ENCODE assay signal across 9 cellular contexts in the genomic region with DNA sequence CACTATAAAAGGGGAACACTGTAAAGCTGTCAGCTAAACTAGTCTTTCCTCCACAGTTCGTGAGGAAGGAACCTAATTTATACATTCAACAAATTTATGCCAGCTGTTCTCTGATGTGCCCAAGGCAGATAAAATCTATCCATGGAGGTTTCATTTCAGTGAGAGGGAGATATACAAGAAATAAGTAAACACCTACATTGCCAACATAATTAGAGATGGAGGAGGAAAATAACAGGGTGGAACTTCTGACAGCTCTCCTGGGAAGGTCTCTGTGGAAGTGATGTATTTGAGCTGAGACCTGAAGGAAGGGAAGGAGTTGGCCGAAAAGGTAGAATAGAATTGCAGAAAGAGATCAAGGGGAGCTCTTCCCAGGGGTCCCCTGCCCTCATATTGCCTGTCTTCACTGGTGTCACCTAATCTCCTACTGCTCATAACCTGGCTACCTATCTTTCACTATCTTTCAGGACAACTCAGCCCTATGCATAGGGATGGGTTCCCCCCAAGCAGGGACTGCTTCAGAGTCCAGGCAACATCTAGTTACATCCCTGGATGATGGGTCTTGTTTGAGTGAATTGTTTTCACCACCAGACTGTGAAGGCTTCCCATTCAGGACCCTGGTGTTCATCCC. TPM values are rescaled to one million over a fixed set of nuclear protein-coding genes. Genes with fewer than 3 reads are reported as not detected.
A peak's percentile ranks its signal among the peaks of the same experiment; 100 is the strongest.
DNase-seq lines count a peak whose midpoint lies in the region; ATAC-seq and TF ChIP-seq lines count a peak whose summit lies in the region.
"Had no signal": no experiment of that assay in that cellular context is flagged by ENCODE, and none has a peak within 500 bp of the region (broad histone marks: within the 10 kb centered on the region; RNA-seq: fewer than 3 reads in every experiment).

No MANE protein-coding gene starts in this region.

- peak overlapping the region in 1 of 2 donors; percentile 9 for H3K4me3 ChIP-seq in mucosa of rectum (ENCODE audit: low read length in 2 of 2)
- peak overlapping the region in 2 of 4 donors; percentile 5 to 22 for H3K4me3 ChIP-seq in tibial nerve

- ATAC-seq in GM21423 (IDR thresholded peaks at IDR 0.05; ENCODE audit: unreplicated experiment): no peak
- no peak for ATAC-seq in HG03354 (IDR thresholded peaks at IDR 0.05; ENCODE audit: poor library complexity, severe bottlenecking, unreplicated experiment)

- H3K9ac ChIP-seq in mucosa of rectum (ENCODE audit: low read depth in 1 of 2, low read length in 2 of 2): peak overlapping the region in 1 of 2 donors; percentile 32

- WGBS in tibial nerve, 2 donors: 41 to 43% methylated on average over 2 of the region's 2 CpGs

- no peak overlapping the region for H3K4me3 Mint-ChIP-seq in activated naive CD4-positive, alpha-beta T cell treated with anti-CD3 and anti-CD28 coated beads, Interleukin-2, amount 10 ng/mL, durations not matched to agents 7 days and 5 days
- peak overlapping the region; percentile 39 for H3K4me3 Mint-ChIP-seq in activated T-helper 2 cell treated with anti-CD3 and anti-CD28 coated beads, Interferon-gamma antibody, Interleukin-2, Interleukin-4, amounts not matched to agents 10 μg/mL and 5 μg/mL and 100 μg/mL, durations not matched to agents 14 hours and 24 hours and 36 hours (ENCODE audit: low read depth)

- no peaks in the 10 kb centered on the region for H3K9me3 Mint-ChIP-seq in activated naive CD4-positive, alpha-beta T cell treated with anti-CD3 and anti-CD28 coated beads, Interleukin-2, amount 10 ng/mL, durations not matched to agents 7 days and 5 days
- H3K9me3 Mint-ChIP-seq in activated T-helper 2 cell treated with anti-CD3 and anti-CD28 coated beads, Interferon-gamma antibody, Interleukin-2, Interleukin-4, amounts not matched to agents 10 μg/mL and 5 μg/mL and 100 μg/mL, durations not matched to agents 14 hours and 24 hours and 36 hours: no peaks in the 10 kb centered on the region

- no peaks in the 10 kb centered on the region for H3K36me3 ChIP-seq in mucosa of rectum (ENCODE audit: control insufficient read depth in 2 of 2, insufficient read depth in 2 of 2, low read length in 2 of 2)
- H3K36me3 ChIP-seq in tibial nerve: no peaks in the 10 kb centered on the region

- no peak for DNase-seq in activated naive CD4-positive, alpha-beta T cell treated with anti-CD3 and anti-CD28 coated beads, Interleukin-2, amount 10 ng/mL, durations not matched to agents 7 days and 5 days
- no peak for DNase-seq in activated naive CD4-positive, alpha-beta T cell treated with anti-CD3 and anti-CD28 coated beads, Interleukin-2, amount 50 U/mL, for 16 hours
- no peak for DNase-seq in activated T-helper 2 cell treated with anti-CD3 and anti-CD28 coated beads, Interferon-gamma antibody, Interleukin-2, Interleukin-4, amounts not matched to agents 10 μg/mL and 5 μg/mL and 100 μg/mL, durations not matched to agents 14 hours and 24 hours and 36 hours (ENCODE audit: low spot score)
- no peak for DNase-seq in tibial nerve (ENCODE audit: low spot score in 2 of 2)
- DNase-seq in posterior vena cava (ENCODE audit: low spot score): no peak
- DNase-seq: mammary epithelial cell had no signal

- no peak for TF ChIP-seq EP300 in tibial nerve (IDR thresholded peaks at IDR 0.05)

- H3K9me3 ChIP-seq in mucosa of rectum (ENCODE audit: control insufficient read depth in 2 of 2, low read length in 2 of 2): no peaks in the 10 kb centered on the region
- no peaks in the 10 kb centered on the region for H3K9me3 ChIP-seq in tibial nerve

- TF ChIP-seq POLR2A in tibial nerve (IDR thresholded peaks at IDR 0.05): no peak

- peaks cover 29% of the 10 kb centered on the region for H3K36me3 Mint-ChIP-seq in activated naive CD4-positive, alpha-beta T cell treated with anti-CD3 and anti-CD28 coated beads, Interleukin-2, amount 10 ng/mL, durations not matched to agents 7 days and 5 days
- peaks cover 22% of the 10 kb centered on the region for H3K36me3 Mint-ChIP-seq in activated T-helper 2 cell treated with anti-CD3 and anti-CD28 coated beads, Interferon-gamma antibody, Interleukin-2, Interleukin-4, amounts not matched to agents 10 μg/mL and 5 μg/mL and 100 μg/mL, durations not matched to agents 14 hours and 24 hours and 36 hours (ENCODE audit: low read depth)

- no peak for TF ChIP-seq CTCF in tibial nerve (IDR thresholded peaks at IDR 0.05)

- H3K27ac Mint-ChIP-seq in activated naive CD4-positive, alpha-beta T cell treated with anti-CD3 and anti-CD28 coated beads, Interleukin-2, amount 10 ng/mL, durations not matched to agents 7 days and 5 days: peak overlapping the region; percentile 78
- H3K27ac Mint-ChIP-seq in activated T-helper 2 cell treated with anti-CD3 and anti-CD28 coated beads, Interferon-gamma antibody, Interleukin-2, Interleukin-4, amounts not matched to agents 10 μg/mL and 5 μg/mL and 100 μg/mL, durations not matched to agents 14 hours and 24 hours and 36 hours: peak overlapping the region; percentile 50

- no peaks in the 10 kb centered on the region for H3K27me3 Mint-ChIP-seq in activated naive CD4-positive, alpha-beta T cell treated with anti-CD3 and anti-CD28 coated beads, Interleukin-2, amount 10 ng/mL, durations not matched to agents 7 days and 5 days
- H3K27me3 Mint-ChIP-seq in activated T-helper 2 cell treated with anti-CD3 and anti-CD28 coated beads, Interferon-gamma antibody, Interleukin-2, Interleukin-4, amounts not matched to agents 10 μg/mL and 5 μg/mL and 100 μg/mL, durations not matched to agents 14 hours and 24 hours and 36 hours (ENCODE audit: low read depth): no peaks in the 10 kb centered on the region

- H3K27ac ChIP-seq in mucosa of rectum (ENCODE audit: low read depth in 2 of 2, low read length in 2 of 2): peak overlapping the region; percentile 8 to 76
- peak overlapping the region in 3 of 4 donors; percentile 96 to 98 (median 97) for H3K27ac ChIP-seq in tibial nerve

- H3K4me1 ChIP-seq in mucosa of rectum (ENCODE audit: control insufficient read depth in 2 of 2, insufficient read depth in 2 of 2, low read length in 2 of 2): peaks cover 5 to 13% of the 10 kb centered on the region in 2 donors
- peaks cover 0 to 52% (median 19%) of the 10 kb centered on the region in 4 donors for H3K4me1 ChIP-seq in tibial nerve

- H3K27me3 ChIP-seq in mucosa of rectum (ENCODE audit: control insufficient read depth in 2 of 2, insufficient read depth in 2 of 2, low read length in 2 of 2): no peaks in the 10 kb centered on the region
- H3K27me3 ChIP-seq in tibial nerve: no peaks in the 10 kb centered on the region

- H3K4me1 Mint-ChIP-seq in activated naive CD4-positive, alpha-beta T cell treated with anti-CD3 and anti-CD28 coated beads, Interleukin-2, amount 10 ng/mL, durations not matched to agents 7 days and 5 days: peaks cover 61% of the 10 kb centered on the region
- H3K4me1 Mint-ChIP-seq in activated T-helper 2 cell treated with anti-CD3 and anti-CD28 coated beads, Interferon-gamma antibody, Interleukin-2, Interleukin-4, amounts not matched to agents 10 μg/mL and 5 μg/mL and 100 μg/mL, durations not matched to agents 14 hours and 24 hours and 36 hours (ENCODE audit: low read depth): peaks cover 57% of the 10 kb centered on the region

- intact Hi-C loops in activated T-helper 2 cell treated with anti-CD3 and anti-CD28 coated beads, Interferon-gamma antibody, Interleukin-2, Interleukin-4, amounts not matched to agents 10 μg/mL and 5 μg/mL and 100 μg/mL, durations not matched to agents 14 hours and 24 hours and 36 hours (cut with micrococcal nuclease): loop anchor here (10.0 kb wide), 1 partner anchor 1451 kb away; no protein-coding TSS in a partner anchor
- intact Hi-C loops in posterior vena cava (cut with DNase I): loop anchor here in 1 of 2 donors (10.0 kb wide), 1 partner anchor 319 kb away; no protein-coding TSS in a partner anchor

- CTCF ChIA-PET in activated naive CD4-positive, alpha-beta T cell treated with anti-CD3 and anti-CD28 coated beads, Interleukin-2, amount 10 ng/mL, durations not matched to agents 7 days and 5 days (lab: Charles Lee): interaction anchor here (0.8 to 2.5 kb wide), 4 partner anchors 9 to 240 kb away, joined by 4 to 11 read pairs (median 7); a partner anchor contains a TSS

RNA-seq across cellular contexts. Expression of a gene that starts 1.0 kb away (rescaled TPM):
- 33.6 and 36.9 TPM in 2 replicates for total RNA-seq in activated T-helper 2 cell treated with anti-CD3 and anti-CD28 coated beads, Interferon-gamma antibody, Interleukin-2, Interleukin-4, amounts not matched to agents 10 μg/mL and 5 μg/mL and 100 μg/mL, durations not matched to agents 14 hours and 24 hours and 36 hours
- total RNA-seq in tibial nerve (10 to 100 TPM; 31.9 to 39.3 (median 35.7) TPM), posterior vena cava (10 to 100 TPM; 23.3 to 40.4 TPM)
